ENCODE assay signal across 26 cellular contexts in genomic region chr18:49621301-49621700, GRCh38. TPM values are rescaled to one million over a fixed set of nuclear protein-coding genes. Genes with fewer than 3 reads are reported as not detected.
"Had no signal": no experiment of that assay in that cellular context is flagged by ENCODE, and none has a peak within 500 bp of the region (broad histone marks: within the 10 kb centered on the region; RNA-seq: fewer than 3 reads in every experiment).

No MANE protein-coding gene starts in this region.

- H3K27me3 ChIP-seq: right lobe of liver, tibial nerve had no signal

- H3K9me3 Mint-ChIP-seq: activated naive CD4-positive, alpha-beta T cell treated with anti-CD3 and anti-CD28 coated beads for 36 hours; activated T-helper 1 cell treated with anti-CD3 and anti-CD28 coated beads, Interleukin-12 subunit alpha, Interleukin-12 subunit beta, Interleukin-2, Interleukin-4 antibody, amounts not matched to agents 30 ng/mL and 10 ng/mL and 1 ng/mL, durations not matched to agents 14 hours and 24 hours and 36 hours; T-helper 1 cell treated with Interleukin-12 subunit alpha and Interleukin-12 subunit beta and Interleukin-4 antibody, amounts not matched to agents 30 μg/mL and 1 μg/mL, for 36 hours had no signal

- H3K4me3 ChIP-seq: heart right ventricle, left ventricle myocardium inferior, lung, mucosa of descending colon, right lobe of liver, suprapubic skin, tibial nerve had no signal

- H3K36me3 ChIP-seq: heart right ventricle, left ventricle myocardium inferior, right lobe of liver, suprapubic skin, tibial nerve, WERI-Rb-1 had no signal

- H3K4me3 Mint-ChIP-seq: activated naive CD4-positive, alpha-beta T cell treated with anti-CD3 and anti-CD28 coated beads for 36 hours; activated T-helper 1 cell treated with anti-CD3 and anti-CD28 coated beads, Interleukin-12 subunit alpha, Interleukin-12 subunit beta, Interleukin-2, Interleukin-4 antibody, amounts not matched to agents 30 ng/mL and 10 ng/mL and 1 ng/mL, durations not matched to agents 14 hours and 24 hours and 36 hours; stimulated activated memory B cell treated with anti-CD40 and anti-IgM and Interleukin-4, amounts not matched to agents 10 μg/mL and 1 μg/mL and 100 μg/mL, for 72 hours; T-helper 1 cell treated with Interleukin-12 subunit alpha and Interleukin-12 subunit beta and Interleukin-4 antibody, amounts not matched to agents 30 μg/mL and 1 μg/mL, for 36 hours had no signal

- H3K27ac ChIP-seq: heart right ventricle, left ventricle myocardium inferior, right lobe of liver, suprapubic skin, tibial nerve, WERI-Rb-1 had no signal

- DNase-seq: activated CD4-positive, alpha-beta T cell treated with anti-CD3 and anti-CD28 coated beads for 48 hours; activated CD4-positive, alpha-beta T cell treated with anti-CD3 and anti-CD28 coated beads, Interleukin-2, amount 50 U/mL, for 48 hours; activated effector memory CD4-positive, alpha-beta T cell treated with anti-CD3 and anti-CD28 coated beads, Interleukin-2, amount 50 U/mL, for 16 hours; activated naive CD4-positive, alpha-beta T cell treated with anti-CD3 and anti-CD28 coated beads for 36 hours; activated T-cell treated with anti-CD3 and anti-CD28 coated beads, Interleukin-2, amount 50 U/mL, for 1 hour; amniotic stem cell; central memory CD4-positive, alpha-beta T cell; heart right ventricle; left ventricle myocardium inferior; mucosa of descending colon; right lobe of liver; small intestine; stimulated activated CD4-positive, alpha-beta T cell treated with anti-CD3 and anti-CD28 coated beads, Interleukin-4, amount 100 ng/mL, for 4 hours; stimulated activated CD8-positive, alpha-beta memory T cell treated with anti-CD3 and anti-CD28 coated beads, Interleukin-4, amount 100 ng/mL, for 48 hours; SW 1271; T-helper 9 cell; WERI-Rb-1 had no signal

- H3K36me3 Mint-ChIP-seq: stimulated activated memory B cell treated with anti-CD40 and anti-IgM and Interleukin-4, amounts not matched to agents 10 μg/mL and 1 μg/mL and 100 μg/mL, for 72 hours had no signal

- ATAC-seq: activated CD4-positive, CD25-positive, alpha-beta regulatory T cell treated with anti-CD3 and anti-CD28 coated beads, Interleukin-2, amount 50 U/mL, for 24 hours; esophagus mucosa; heart right ventricle; mucosa of descending colon; right lobe of liver; stimulated activated memory B cell treated with anti-CD40 and anti-IgM and Interleukin-4, amounts not matched to agents 10 μg/mL and 1 μg/mL and 100 μg/mL, for 72 hours had no signal

- H3K27ac Mint-ChIP-seq: activated naive CD4-positive, alpha-beta T cell treated with anti-CD3 and anti-CD28 coated beads for 36 hours; activated T-helper 1 cell treated with anti-CD3 and anti-CD28 coated beads, Interleukin-12 subunit alpha, Interleukin-12 subunit beta, Interleukin-2, Interleukin-4 antibody, amounts not matched to agents 30 ng/mL and 10 ng/mL and 1 ng/mL, durations not matched to agents 14 hours and 24 hours and 36 hours; stimulated activated memory B cell treated with anti-CD40 and anti-IgM and Interleukin-4, amounts not matched to agents 10 μg/mL and 1 μg/mL and 100 μg/mL, for 72 hours; T-helper 1 cell treated with Interleukin-12 subunit alpha and Interleukin-12 subunit beta and Interleukin-4 antibody, amounts not matched to agents 30 μg/mL and 1 μg/mL, for 36 hours had no signal

- H3K9me3 ChIP-seq: heart right ventricle, left ventricle myocardium inferior, mucosa of descending colon, right lobe of liver, suprapubic skin, tibial nerve had no signal

- H3K4me1 Mint-ChIP-seq: stimulated activated memory B cell treated with anti-CD40 and anti-IgM and Interleukin-4, amounts not matched to agents 10 μg/mL and 1 μg/mL and 100 μg/mL, for 72 hours had no signal

RNA-seq across cellular contexts. Expression of gene LIPG, which starts 59.4 kb away (rescaled TPM):
- total RNA-seq: left ventricle myocardium inferior, osteocyte had no signal
